In genomic region chr3:157159037-157159761, GRCh38 we compare ENCODE assay signal across 8 cellular contexts. TPM values are rescaled to one million over a fixed set of nuclear protein-coding genes. Genes with fewer than 3 reads are reported as not detected.
DNase-seq lines count a peak whose midpoint lies in the region; ATAC-seq and TF ChIP-seq lines count a peak whose summit lies in the region.

No MANE protein-coding gene starts in this region.

- no peaks in the 10 kb centered on the region for H3K27me3 Mint-ChIP-seq in activated T-cell treated with anti-CD3 and anti-CD28 coated beads, Interleukin-2, amount 50 U/mL, for 4 hours (ENCODE audit: low read depth)
- no peaks in the 10 kb centered on the region for H3K27me3 Mint-ChIP-seq in nephron (ENCODE audit: low read depth)
- no peaks in the 10 kb centered on the region for H3K27me3 Mint-ChIP-seq in stimulated activated naive CD8-positive, alpha-beta T cell treated with anti-CD3 and anti-CD28 coated beads, Interleukin-15, Interleukin-2, amounts not matched to agents 100 ng/mL and 50 ng/mL, for 24 hours

- peak overlapping the region; percentile 96 for H3K4me3 Mint-ChIP-seq in activated T-cell treated with anti-CD3 and anti-CD28 coated beads, Interleukin-2, amount 50 U/mL, for 4 hours
- peak overlapping the region; percentile 97 to 100 (median 99) for H3K4me3 Mint-ChIP-seq in nephron
- peak overlapping the region; percentile 100 for H3K4me3 Mint-ChIP-seq in stimulated activated naive CD8-positive, alpha-beta T cell treated with anti-CD3 and anti-CD28 coated beads, Interleukin-15, Interleukin-2, amounts not matched to agents 100 ng/mL and 50 ng/mL, for 24 hours

- H3K4me1 Mint-ChIP-seq in activated T-cell treated with anti-CD3 and anti-CD28 coated beads, Interleukin-2, amount 50 U/mL, for 4 hours (ENCODE audit: low read depth), result peaks cover 53% of the 10 kb centered on the region
- peaks cover 67% of the 10 kb centered on the region for H3K4me1 Mint-ChIP-seq in nephron
- peaks cover 66% of the 10 kb centered on the region for H3K4me1 Mint-ChIP-seq in stimulated activated naive CD8-positive, alpha-beta T cell treated with anti-CD3 and anti-CD28 coated beads, Interleukin-15, Interleukin-2, amounts not matched to agents 100 ng/mL and 50 ng/mL, for 24 hours (ENCODE audit: low read depth)

- peak overlapping the region; percentile 100 for H3K9ac ChIP-seq in BLaER1

- peak; percentile 50 for DNase-seq in OCI-M1 (lab: John Stamatoyannopoulos, UW)
- peak; percentile 73 for DNase-seq in activated T-cell treated with anti-CD3 and anti-CD28 coated beads, Interleukin-2, amount 50 U/mL, for 4 hours
- DNase-seq in fibroblast of gingiva (ENCODE audit: low read depth), result peak; percentile 57

- ATAC-seq in GM19372 (IDR thresholded peaks at IDR 0.05; ENCODE audit: low read depth, unreplicated experiment) (peak; percentile 47), HG03520 (IDR thresholded peaks at IDR 0.05; ENCODE audit: unreplicated experiment) (peak; percentile 38)
- peak; percentile 66 to 68 for ATAC-seq in activated T-cell treated with anti-CD3 and anti-CD28 coated beads, Interleukin-2, amount 50 U/mL, for 4 hours

- no peaks in the 10 kb centered on the region for H3K9me3 Mint-ChIP-seq in activated T-cell treated with anti-CD3 and anti-CD28 coated beads, Interleukin-2, amount 50 U/mL, for 4 hours
- no peaks in the 10 kb centered on the region for H3K9me3 Mint-ChIP-seq in nephron
- no peaks in the 10 kb centered on the region for H3K9me3 Mint-ChIP-seq in stimulated activated naive CD8-positive, alpha-beta T cell treated with anti-CD3 and anti-CD28 coated beads, Interleukin-15, Interleukin-2, amounts not matched to agents 100 ng/mL and 50 ng/mL, for 24 hours

- H3K27me3 ChIP-seq in BLaER1, result no peaks in the 10 kb centered on the region

- H3K4me1 ChIP-seq in BLaER1, result peaks cover 64% of the 10 kb centered on the region

- peak overlapping the region; percentile 99 to 100 (median 100) for H3K27ac Mint-ChIP-seq in nephron
- H3K27ac Mint-ChIP-seq in stimulated activated naive CD8-positive, alpha-beta T cell treated with anti-CD3 and anti-CD28 coated beads, Interleukin-15, Interleukin-2, amounts not matched to agents 100 ng/mL and 50 ng/mL, for 24 hours, result peak overlapping the region; percentile 99

- peak in 1 of 3 experiments; percentile 37 for TF ChIP-seq CTCF in nephron (IDR thresholded peaks at IDR 0.05; ENCODE audit: unreplicated experiment in 3 of 3)

- H3K27ac ChIP-seq in BLaER1, result peak overlapping the region; percentile 99

- H3K36me3 Mint-ChIP-seq in activated T-cell treated with anti-CD3 and anti-CD28 coated beads, Interleukin-2, amount 50 U/mL, for 4 hours (ENCODE audit: insufficient read depth), result peaks cover 52% of the 10 kb centered on the region
- peaks cover 46% of the 10 kb centered on the region for H3K36me3 Mint-ChIP-seq in nephron (ENCODE audit: low read depth)
- H3K36me3 Mint-ChIP-seq in stimulated activated naive CD8-positive, alpha-beta T cell treated with anti-CD3 and anti-CD28 coated beads, Interleukin-15, Interleukin-2, amounts not matched to agents 100 ng/mL and 50 ng/mL, for 24 hours (ENCODE audit: low read depth), result peaks cover 62% of the 10 kb centered on the region

- H3K4me2 ChIP-seq in BLaER1, result peak overlapping the region; percentile 84

- H3K4me3 ChIP-seq in BLaER1, result peak overlapping the region; percentile 96

- H3K9me3 ChIP-seq in BLaER1, result no peaks in the 10 kb centered on the region

- H4K20me1 ChIP-seq in BLaER1, result peaks cover 55% of the 10 kb centered on the region

- H3K36me3 ChIP-seq in BLaER1, result peaks cover 45% of the 10 kb centered on the region

RNA-seq across cellular contexts. Expression of gene CCNL1, which starts 0.7 kb away (rescaled TPM):
- 100 to 1,000 TPM; 138 to 152 (median 151) TPM for total RNA-seq in activated T-cell treated with anti-CD3 and anti-CD28 coated beads, Interleukin-2, amount 50 U/mL, for 4 hours

Comparison
In these comparisons a context has a peak if more than half of its experiments do, and no peak if none do; other contexts are left out.
1. Peak in every context shown above with its lines: DNase-seq, ATAC-seq, H3K4me3 ChIP-seq and H3K27ac ChIP-seq.